In the genomic region with DNA sequence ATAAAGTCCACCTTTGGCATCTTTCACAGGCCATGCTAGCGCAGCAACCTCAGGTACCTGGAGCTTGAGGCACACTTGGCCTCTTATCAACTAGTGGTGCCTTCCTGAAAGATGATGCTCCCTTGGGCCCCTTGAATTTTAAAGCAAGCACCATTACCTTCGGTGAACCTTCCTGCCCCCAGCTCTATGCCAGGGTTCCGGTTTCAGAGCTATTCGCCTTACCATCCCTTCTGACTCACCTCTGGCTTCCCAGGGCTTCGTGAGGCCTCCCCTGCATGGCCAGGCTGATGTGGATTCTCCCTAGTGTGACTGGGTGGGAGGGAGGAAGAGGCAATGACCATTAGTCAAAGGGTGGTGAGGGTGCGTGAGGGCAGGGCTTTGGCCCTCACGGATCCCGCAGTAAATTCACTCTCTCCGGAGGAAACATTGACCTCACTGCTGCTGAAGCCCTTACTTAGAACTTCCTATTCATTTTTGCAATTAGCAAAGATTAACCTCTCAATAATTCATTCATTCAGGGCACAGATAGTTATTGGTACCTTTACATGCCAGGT, we compare ENCODE assay signal across 9 cellular contexts. TPM values are rescaled to one million over a fixed set of nuclear protein-coding genes. Genes with fewer than 3 reads are reported as not detected.
DNase-seq lines count a peak whose midpoint lies in the region; ATAC-seq and TF ChIP-seq lines count a peak whose summit lies in the region.
"Had no signal": no experiment of that assay in that cellular context is flagged by ENCODE, and none has a peak within 500 bp of the region (broad histone marks: within the 10 kb centered on the region; RNA-seq: fewer than 3 reads in every experiment).

No MANE protein-coding gene starts in this region.

- peak overlapping the region; percentile 73 to 78 for H3K27ac ChIP-seq in right atrium auricular region
- peak overlapping the region; percentile 78 for H3K27ac ChIP-seq in subcutaneous abdominal adipose tissue (ENCODE audit: low read depth, low read length)

- H3K4me3 ChIP-seq in right atrium auricular region (no peak overlapping the region), subcutaneous abdominal adipose tissue (ENCODE audit: low read depth in 1 of 5, low read length in 5 of 5) (no peak overlapping the region)

- no peaks in the 10 kb centered on the region for H3K36me3 ChIP-seq in right atrium auricular region
- H3K36me3 ChIP-seq in subcutaneous abdominal adipose tissue (ENCODE audit: control insufficient read depth in 5 of 5, insufficient read depth in 5 of 5, low read length in 5 of 5) = no peaks in the 10 kb centered on the region

- H3K4me1 ChIP-seq in right atrium auricular region (peaks cover 0 to 28% of the 10 kb centered on the region in 2 donors), subcutaneous abdominal adipose tissue (ENCODE audit: control insufficient read depth in 5 of 5, insufficient read depth in 5 of 5, low read length in 5 of 5) (peaks cover 7 to 14% (median 10%) of the 10 kb centered on the region in 5 donors)

- no peaks in the 10 kb centered on the region for H3K36me3 Mint-ChIP-seq in activated T-helper 1 cell treated with anti-CD3 and anti-CD28 coated beads, Interleukin-12 subunit alpha, Interleukin-12 subunit beta, Interleukin-2, Interleukin-4 antibody, amounts not matched to agents 30 ng/mL and 10 ng/mL and 1 ng/mL, durations not matched to agents 14 hours and 24 hours and 36 hours (ENCODE audit: low read depth)
- H3K36me3 Mint-ChIP-seq: IgD-negative memory B cell had no signal

- DNase-seq in HT1080 (ENCODE audit: low read depth) = peak; percentile 91
- no peak for DNase-seq in activated T-helper 1 cell treated with anti-CD3 and anti-CD28 coated beads, Interleukin-12 subunit alpha, Interleukin-12 subunit beta, Interleukin-2, Interleukin-4 antibody, amounts not matched to agents 30 ng/mL and 10 ng/mL and 1 ng/mL, durations not matched to agents 14 hours and 24 hours and 36 hours (ENCODE audit: low spot score)
- peak; percentile 50 for DNase-seq in right atrium auricular region (ENCODE audit: low spot score)
- DNase-seq in activated gamma-delta T cell treated with Interleukin-2 at 50 U/mL for 16 hours = no peak
- DNase-seq: activated effector memory CD4-positive, alpha-beta T cell treated with Interleukin-2 at 50 U/mL for 16 hours had no signal

- H3K9ac ChIP-seq in subcutaneous abdominal adipose tissue (ENCODE audit: low read length in 5 of 5) = no peak overlapping the region

- peaks cover 63% of the 10 kb centered on the region for H3K4me1 Mint-ChIP-seq in activated T-helper 1 cell treated with anti-CD3 and anti-CD28 coated beads, Interleukin-12 subunit alpha, Interleukin-12 subunit beta, Interleukin-2, Interleukin-4 antibody, amounts not matched to agents 30 ng/mL and 10 ng/mL and 1 ng/mL, durations not matched to agents 14 hours and 24 hours and 36 hours (ENCODE audit: low read depth)

- H3K9me3 ChIP-seq in right atrium auricular region = no peaks in the 10 kb centered on the region
- no peaks in the 10 kb centered on the region for H3K9me3 ChIP-seq in subcutaneous abdominal adipose tissue (ENCODE audit: control insufficient read depth in 5 of 5, low read length in 5 of 5)

- TF ChIP-seq CTCF in right atrium auricular region (IDR thresholded peaks at IDR 0.05) = no peak

- H3K4me3 Mint-ChIP-seq in activated T-helper 1 cell treated with anti-CD3 and anti-CD28 coated beads, Interleukin-12 subunit alpha, Interleukin-12 subunit beta, Interleukin-2, Interleukin-4 antibody, amounts not matched to agents 30 ng/mL and 10 ng/mL and 1 ng/mL, durations not matched to agents 14 hours and 24 hours and 36 hours = no peak overlapping the region
- H3K4me3 Mint-ChIP-seq: IgD-negative memory B cell had no signal

- H3K9me3 Mint-ChIP-seq in activated T-helper 1 cell treated with anti-CD3 and anti-CD28 coated beads, Interleukin-12 subunit alpha, Interleukin-12 subunit beta, Interleukin-2, Interleukin-4 antibody, amounts not matched to agents 30 ng/mL and 10 ng/mL and 1 ng/mL, durations not matched to agents 14 hours and 24 hours and 36 hours = no peaks in the 10 kb centered on the region
- H3K9me3 Mint-ChIP-seq: IgD-negative memory B cell had no signal

- intact Hi-C loops in activated T-helper 1 cell treated with anti-CD3 and anti-CD28 coated beads, Interleukin-12 subunit alpha, Interleukin-12 subunit beta, Interleukin-2, Interleukin-4 antibody, amounts not matched to agents 30 ng/mL and 10 ng/mL and 1 ng/mL, durations not matched to agents 14 hours and 24 hours and 36 hours (cut with micrococcal nuclease) = no loop called here

- H3K27me3 ChIP-seq in right atrium auricular region = no peaks in the 10 kb centered on the region
- H3K27me3 ChIP-seq in subcutaneous abdominal adipose tissue (ENCODE audit: control insufficient read depth in 5 of 5, insufficient read depth in 4 of 5, low read length in 5 of 5) = no peaks in the 10 kb centered on the region

- ATAC-seq in HG03442 (IDR thresholded peaks at IDR 0.05; ENCODE audit: unreplicated experiment) (no peak), HG02610 (IDR thresholded peaks at IDR 0.05; ENCODE audit: unreplicated experiment) (no peak)

- H3K27me3 Mint-ChIP-seq in activated T-helper 1 cell treated with anti-CD3 and anti-CD28 coated beads, Interleukin-12 subunit alpha, Interleukin-12 subunit beta, Interleukin-2, Interleukin-4 antibody, amounts not matched to agents 30 ng/mL and 10 ng/mL and 1 ng/mL, durations not matched to agents 14 hours and 24 hours and 36 hours (ENCODE audit: insufficient read depth) = no peaks in the 10 kb centered on the region
- H3K27me3 Mint-ChIP-seq: IgD-negative memory B cell had no signal

- H3K27ac Mint-ChIP-seq in activated T-helper 1 cell treated with anti-CD3 and anti-CD28 coated beads, Interleukin-12 subunit alpha, Interleukin-12 subunit beta, Interleukin-2, Interleukin-4 antibody, amounts not matched to agents 30 ng/mL and 10 ng/mL and 1 ng/mL, durations not matched to agents 14 hours and 24 hours and 36 hours = peak overlapping the region; percentile 27
- H3K27ac Mint-ChIP-seq: IgD-negative memory B cell had no signal

RNA-seq across cellular contexts. Expression of a gene that starts 16.3 kb away (rescaled TPM):
- total RNA-seq in HT1080 (2014; rRNA removed; shearing (Covaris generic)) = 14.1 and 19.2 TPM in 2 replicates
- polyA plus RNA-seq in HT1080 (2015; cell fraction: cytosol; rRNA removed) = 42.3 and 51.3 TPM in 2 replicates
- 85.2 and 104 TPM in 2 replicates for polyA plus RNA-seq in HT1080 (2015; cell fraction: nucleus; rRNA removed)
- total RNA-seq in activated T-helper 1 cell treated with anti-CD3 and anti-CD28 coated beads, Interleukin-12 subunit alpha, Interleukin-12 subunit beta, Interleukin-2, Interleukin-4 antibody, amounts not matched to agents 30 ng/mL and 10 ng/mL and 1 ng/mL, durations not matched to agents 14 hours and 24 hours and 36 hours = 449 and 458 TPM in 2 replicates
- 10 to 100 TPM; 32.3 to 49.5 TPM for total RNA-seq in right atrium auricular region

Comparison
In these comparisons a context has a peak if more than half of its experiments do, and no peak if none do; other contexts are left out.
1. DNase-seq: peak in HT1080 (single experiment) and right atrium auricular region (single experiment); none in activated T-helper 1 cell treated with anti-CD3 and anti-CD28 coated beads, Interleukin-12 subunit alpha, Interleukin-12 subunit beta, Interleukin-2, Interleukin-4 antibody, amounts not matched to agents 30 ng/mL and 10 ng/mL and 1 ng/mL, durations not matched to agents 14 hours and 24 hours and 36 hours (single experiment) and activated gamma-delta T cell treated with Interleukin-2 at 50 U/mL for 16 hours (single experiment).